In genomic region chr9:2012347-2012746, GRCh38 we compare ENCODE assay signal across 1 cellular context.
TF ChIP-seq lines count a peak whose summit lies in the region.

No MANE protein-coding gene starts in this region.

TF ChIP-seq in GM12878, 131 proteins besides CTCF, POLR2A, EP300 and RAD21 (continued from another document):
- TF ChIP-seq ETV6 (conservative IDR thresholded peaks at IDR 0.05 in 1 of 2, IDR thresholded peaks at IDR 0.05 in 1 of 2; ENCODE audit: borderline replicate concordance in 1 of 2, low read depth in 1 of 2) (peak in 1 of 2 experiments; percentile 75; a peak in 1 of 4 replicates), DPF2 (IDR thresholded peaks at IDR 0.05) (peak; percentile 86; the same call in 1 of the 2 replicates), MAX (IDR thresholded peaks at IDR 0.05; ENCODE audit: low read depth, low read length) (no peak), CEBPB (IDR thresholded peaks at IDR 0.05; ENCODE audit: borderline replicate concordance in 1 of 2, low read depth in 2 of 2, low read length in 2 of 2) (no peak), FOXM1 (IDR thresholded peaks at IDR 0.05; ENCODE audit: low read depth, low read length) (peak; percentile 95), SUPT20H (IDR thresholded peaks at IDR 0.05; ENCODE audit: borderline replicate concordance, control insufficient read depth, low read depth, low read length) (no peak)
